In the genomic region with DNA sequence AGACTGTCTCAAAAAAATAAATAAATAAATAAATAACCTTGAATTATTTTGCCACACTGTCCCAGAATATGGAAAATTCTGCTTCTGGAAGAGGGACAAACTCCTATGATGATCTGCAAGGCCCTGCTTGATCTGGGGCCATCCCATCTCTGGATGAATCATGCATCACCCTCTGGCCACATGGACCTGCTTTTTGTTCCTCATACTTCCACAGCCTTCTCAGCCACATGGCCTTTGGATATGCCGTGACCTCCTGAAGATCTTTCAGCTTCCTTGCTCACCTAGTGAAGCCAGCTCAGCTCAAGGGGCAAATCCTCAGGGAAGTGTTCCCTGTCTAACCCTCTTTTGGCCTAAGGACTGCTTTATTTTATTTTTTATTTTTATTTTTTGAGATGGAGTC, we compare ENCODE assay signal across 15 cellular contexts. TPM values are rescaled to one million over a fixed set of nuclear protein-coding genes. Genes with fewer than 3 reads are reported as not detected.
DNase-seq lines count a peak whose midpoint lies in the region; TF ChIP-seq lines count a peak whose summit lies in the region.
"Had no signal": no experiment of that assay in that cellular context is flagged by ENCODE, and none has a peak within 500 bp of the region (broad histone marks: within the 10 kb centered on the region; RNA-seq: fewer than 3 reads in every experiment).

No MANE protein-coding gene starts in this region.

- peaks cover 16% of the 10 kb centered on the region for H3K36me3 Mint-ChIP-seq in activated naive CD4-positive, alpha-beta T cell treated with anti-CD3 and anti-CD28 coated beads, Interleukin-2, amount 10 ng/mL, durations not matched to agents 7 days and 5 days
- no peaks in the 10 kb centered on the region for H3K36me3 Mint-ChIP-seq in CD14-positive monocyte

- H3K27ac ChIP-seq in RWPE1 (peak overlapping the region; percentile 100), esophagus squamous epithelium (peak overlapping the region in 3 of 4 donors; percentile 3 to 52 (median 46)), spleen (peak overlapping the region in 5 of 8 donors; percentile 20 to 97 (median 49))
- H3K27ac ChIP-seq: C4-2B, KMS-11 had no signal

- CTCF ChIA-PET in activated naive CD4-positive, alpha-beta T cell treated with anti-CD3 and anti-CD28 coated beads, Interleukin-2, amount 10 ng/mL, durations not matched to agents 7 days and 5 days (lab: Charles Lee), result no interaction called here
- CTCF ChIA-PET in RWPE1 (lab: Yijun Ruan, JAX), result interaction anchor here (0.6 kb wide), 1 partner anchor 687 kb away, joined by 4 read pairs; no protein-coding TSS in a partner anchor

- 25 to 40% methylated on average over 1 of the region's 1 CpG for WGBS in esophagus squamous epithelium, 2 donors
- WGBS in spleen, 5 donors, result 75 to 95% (median 76%) methylated on average over 1 of the region's 1 CpG

- DNase-seq in activated naive CD4-positive, alpha-beta T cell treated with anti-CD3 and anti-CD28 coated beads, Interleukin-2, amount 10 ng/mL, durations not matched to agents 7 days and 5 days, result no peak
- DNase-seq in activated naive CD4-positive, alpha-beta T cell (lab: John Stamatoyannopoulos, UW), result no peak
- no peak for DNase-seq in RWPE1 (ENCODE audit: low spot score)
- no peak for DNase-seq in esophagus squamous epithelium (lab: John Stamatoyannopoulos, UW)
- DNase-seq in spleen, result no peak
- DNase-seq in HPDE6-E6E7 (ENCODE audit: extremely low spot score), result no peak
- no peak for DNase-seq in pons (ENCODE audit: low spot score)
- DNase-seq in CD14-positive monocyte (ENCODE audit: low spot score), result no peak
- DNase-seq: activated T-cell treated with anti-CD3 and anti-CD28 coated beads, Interleukin-2, amount 50 U/mL, for 72 hours; dermis blood vessel endothelial cell; NCI-H510A; stimulated activated naive CD4-positive, alpha-beta T cell had no signal

- H3K9me3 ChIP-seq in esophagus squamous epithelium, result no peaks in the 10 kb centered on the region
- H3K9me3 ChIP-seq in spleen, result no peaks in the 10 kb centered on the region

- peak overlapping the region; percentile 37 for H3K27ac Mint-ChIP-seq in activated naive CD4-positive, alpha-beta T cell treated with anti-CD3 and anti-CD28 coated beads, Interleukin-2, amount 10 ng/mL, durations not matched to agents 7 days and 5 days
- peak overlapping the region in 1 of 7 donors; percentile 35 for H3K27ac Mint-ChIP-seq in CD14-positive monocyte

- peaks cover 81% of the 10 kb centered on the region for H3K4me1 Mint-ChIP-seq in activated naive CD4-positive, alpha-beta T cell treated with anti-CD3 and anti-CD28 coated beads, Interleukin-2, amount 10 ng/mL, durations not matched to agents 7 days and 5 days
- H3K4me1 Mint-ChIP-seq in CD14-positive monocyte, result peaks cover 67% of the 10 kb centered on the region

- no peak for TF ChIP-seq CTCF in RWPE1 (conservative IDR thresholded peaks at IDR 0.05; ENCODE audit: low read depth)
- no peak for TF ChIP-seq CTCF in esophagus squamous epithelium (IDR thresholded peaks at IDR 0.05)
- no peak for TF ChIP-seq CTCF in spleen (IDR thresholded peaks at IDR 0.05 in 8 of 11, conservative IDR thresholded peaks at IDR 0.05 in 3 of 11)
- TF ChIP-seq CTCF in CD14-positive monocyte (IDR thresholded peaks at IDR 0.05), result no peak

- no peaks in the 10 kb centered on the region for H3K9me3 Mint-ChIP-seq in activated naive CD4-positive, alpha-beta T cell treated with anti-CD3 and anti-CD28 coated beads, Interleukin-2, amount 10 ng/mL, durations not matched to agents 7 days and 5 days
- peaks cover 0 to 5% (median 0%) of the 10 kb centered on the region in 7 donors for H3K9me3 Mint-ChIP-seq in CD14-positive monocyte
- H3K9me3 Mint-ChIP-seq: activated T-cell treated with anti-CD3 and anti-CD28 coated beads, Interleukin-2, amount 50 U/mL, for 72 hours had no signal

- no peaks in the 10 kb centered on the region for H3K27me3 Mint-ChIP-seq in activated naive CD4-positive, alpha-beta T cell treated with anti-CD3 and anti-CD28 coated beads, Interleukin-2, amount 10 ng/mL, durations not matched to agents 7 days and 5 days
- H3K27me3 Mint-ChIP-seq in CD14-positive monocyte (ENCODE audit: low read depth in 3 of 3), result peaks cover 0 to 1% (median 0%) of the 10 kb centered on the region in 3 donors

- intact Hi-C loops in esophagus squamous epithelium (cut with DNase I) (loop anchor here (10.0 kb wide), 1 partner anchor 844 kb away; a partner anchor contains a TSS), spleen (cut with DNase I; ENCODE audit: low total_unique reads) (no loop called here), CD14-positive monocyte (cut with micrococcal nuclease) (loop anchor here in 1 of 2 donors (5.0 kb wide), 1 partner anchor 47 kb away; no protein-coding TSS in a partner anchor)

- H3K4me1 ChIP-seq in esophagus squamous epithelium, result peaks cover 48 to 79% (median 49%) of the 10 kb centered on the region in 3 donors
- peaks cover 52 to 100% (median 81%) of the 10 kb centered on the region in 6 donors for H3K4me1 ChIP-seq in spleen

- H3K36me3 ChIP-seq in esophagus squamous epithelium (no peaks in the 10 kb centered on the region), spleen (no peaks in the 10 kb centered on the region)

- peak overlapping the region; percentile 49 for H3K4me3 Mint-ChIP-seq in activated naive CD4-positive, alpha-beta T cell treated with anti-CD3 and anti-CD28 coated beads, Interleukin-2, amount 10 ng/mL, durations not matched to agents 7 days and 5 days
- no peak overlapping the region for H3K4me3 Mint-ChIP-seq in CD14-positive monocyte

- no peaks in the 10 kb centered on the region for H3K27me3 ChIP-seq in esophagus squamous epithelium
- H3K27me3 ChIP-seq in spleen (replicated peaks in 1 of 7), result no peaks in the 10 kb centered on the region

- H3K4me3 ChIP-seq in esophagus squamous epithelium (no peak overlapping the region), spleen (no peak overlapping the region)

- POLR2A ChIA-PET in RWPE1 (lab: Yijun Ruan, JAX; ENCODE audit: low non-redundant PET), result no interaction called here

- TF ChIP-seq POLR2A in esophagus squamous epithelium (IDR thresholded peaks at IDR 0.05), result no peak
- no peak for TF ChIP-seq POLR2A in spleen (IDR thresholded peaks at IDR 0.05)

RNA-seq across cellular contexts. Expression of a gene that starts 10.3 kb away (rescaled TPM):
- total RNA-seq in esophagus squamous epithelium (100 to 1,000 TPM in 1 of 4 donors, 10 to 100 TPM in 3; 46.5 to 118 (median 76.9) TPM), spleen (100 to 1,000 TPM in 4 of 7 donors, 10 to 100 TPM in 3; 59.7 to 131 (median 104) TPM)
- polyA plus RNA-seq in spleen (10 to 100 TPM; 56.7 to 92.2 (median 76.6) TPM), CD14-positive monocyte (100 to 1,000 TPM; 355 to 601 TPM)

RNA-seq across cellular contexts. Expression of a gene that starts 10.4 kb away (rescaled TPM):
- 10 to 100 TPM; 50.3 to 80.4 (median 69.3) TPM for total RNA-seq in esophagus squamous epithelium
- total RNA-seq in spleen, result 10 to 100 TPM; 43.8 to 89.5 (median 55.8) TPM
- 10 to 100 TPM; 78.3 to 98.0 (median 93.7) TPM for polyA plus RNA-seq in spleen
- polyA plus RNA-seq in CD14-positive monocyte, result 100 to 1,000 TPM; 158 to 172 TPM

RNA-seq across cellular contexts. Expression of a gene that starts 42.5 kb away (rescaled TPM):
- total RNA-seq in esophagus squamous epithelium (10 to 100 TPM; 26.7 to 45.5 (median 37.1) TPM), spleen (10 to 100 TPM; 22.0 to 47.0 (median 37.7) TPM)
- polyA plus RNA-seq in spleen (10 to 100 TPM in 1 of 3 donors, 1 to 10 TPM in 2; 5.5 to 32.8 (median 7.1) TPM), CD14-positive monocyte (1 to 10 TPM; 1.1 to 2.2 TPM)

RNA-seq across cellular contexts. Expression of a gene that starts 44.0 kb away (rescaled TPM):
- total RNA-seq in esophagus squamous epithelium, result 10 to 100 TPM; 19.4 to 42.5 (median 29.0) TPM
- total RNA-seq in spleen, result 10 to 100 TPM; 27.7 to 72.8 (median 37.5) TPM
- 100 to 1,000 TPM in 2 of 3 donors, 10 to 100 TPM in 1; 76.2 to 109 (median 107) TPM for polyA plus RNA-seq in spleen
- 10 to 100 TPM; 14.5 TPM for polyA plus RNA-seq in CD14-positive monocyte

RNA-seq across cellular contexts. Expression of a gene that starts 57.9 kb away (rescaled TPM):
- total RNA-seq in esophagus squamous epithelium, result 10 to 100 TPM in 1 of 4 donors, 1 to 10 TPM in 3; 2.1 to 13.0 (median 3.9) TPM
- total RNA-seq in spleen, result 10 to 100 TPM; 35.5 to 69.4 (median 50.0) TPM
- 10 to 100 TPM; 63.7 to 86.9 (median 68.0) TPM for polyA plus RNA-seq in spleen
- 10 to 100 TPM; 35.7 to 37.1 TPM for polyA plus RNA-seq in CD14-positive monocyte
- total RNA-seq: myocyte had no signal

Comparison
In these comparisons a context has a peak if more than half of its experiments do, and no peak if none do; other contexts are left out.
1. H3K27ac ChIP-seq: peak in every context shown above with its lines; median percentile 100 in RWPE1; 49 in spleen; 46 in esophagus squamous epithelium.